In genomic region chr2:95276888-95277245, GRCh38 we compare ENCODE assay signal across 26 cellular contexts. TPM values are rescaled to one million over a fixed set of nuclear protein-coding genes. Genes with fewer than 3 reads are reported as not detected.
A peak's percentile ranks its signal among the peaks of the same experiment; 100 is the strongest.
DNase-seq lines count a peak whose midpoint lies in the region; FAIRE-seq and TF ChIP-seq lines count a peak whose summit lies in the region.
"Had no signal": no experiment of that assay in that cellular context is flagged by ENCODE, and none has a peak within 500 bp of the region (broad histone marks: within the 10 kb centered on the region; RNA-seq: fewer than 3 reads in every experiment).

No MANE protein-coding gene starts in this region.

- WGBS in suprapubic skin: 85% methylated on average over 4 of the region's 9 CpGs

- H3K9me3 ChIP-seq in kidney (ENCODE audit: control insufficient read depth in 1 of 2, low read length in 2 of 2): no peaks in the 10 kb centered on the region
- no peaks in the 10 kb centered on the region for H3K9me3 ChIP-seq in suprapubic skin
- H3K9me3 ChIP-seq in ascending aorta: no peaks in the 10 kb centered on the region
- H3K9me3 ChIP-seq: left lung had no signal

- H3K27me3 Mint-ChIP-seq in MCF 10A (ENCODE audit: insufficient read depth, unreplicated experiment): no peaks in the 10 kb centered on the region
- H3K27me3 Mint-ChIP-seq: activated naive CD8-positive, alpha-beta T cell; CD4-positive, CD25-positive, alpha-beta regulatory T cell had no signal

- CTCF ChIA-PET in MCF 10A (lab: Yijun Ruan, JAX): interaction anchor here (0.6 to 3.0 kb wide), 17 partner anchors 10 to 253 kb away, joined by 3 to 48 read pairs (median 5); no protein-coding TSS in a partner anchor

- H3K9ac ChIP-seq in kidney (ENCODE audit: low read length in 2 of 2): no peak overlapping the region

- peak overlapping the region in 1 of 2 donors; percentile 89 for H3K27ac ChIP-seq in kidney (ENCODE audit: low read depth in 2 of 2, low read length in 2 of 2)
- peak overlapping the region; percentile 90 for H3K27ac ChIP-seq in suprapubic skin
- H3K27ac ChIP-seq in ascending aorta: no peak overlapping the region
- H3K27ac ChIP-seq: left lung had no signal

- TF ChIP-seq CTCF in LNCaP clone FGC (IDR thresholded peaks at IDR 0.05; ENCODE audit: control insufficient read depth, extremely low read depth, insufficient read depth) (no peak), MCF 10A (IDR thresholded peaks at IDR 0.05; ENCODE audit: unreplicated experiment) (no peak), kidney (IDR thresholded peaks at IDR 0.05; ENCODE audit: borderline replicate concordance, extremely low read depth, insufficient read depth) (no peak), suprapubic skin (IDR thresholded peaks at IDR 0.05) (no peak), ascending aorta (IDR thresholded peaks at IDR 0.05) (no peak)

- H3K9me3 Mint-ChIP-seq in MCF 10A (ENCODE audit: unreplicated experiment): no peaks in the 10 kb centered on the region
- H3K9me3 Mint-ChIP-seq: activated T-helper 1 cell treated with anti-CD3 and anti-CD28 coated beads, Interleukin-12 subunit alpha, Interleukin-12 subunit beta, Interleukin-2, Interleukin-4 antibody, amounts not matched to agents 30 ng/mL and 10 ng/mL and 1 ng/mL, durations not matched to agents 14 hours and 24 hours and 36 hours; CD4-positive, CD25-positive, alpha-beta regulatory T cell; nephron progenitor cell; stimulated activated effector memory CD8-positive, alpha-beta T cell treated with anti-CD3 and anti-CD28 coated beads, Interleukin-12 subunit alpha, Interleukin-12 subunit beta, amount 100 ng/mL, for 72 hours had no signal

- no peaks in the 10 kb centered on the region for H3K36me3 Mint-ChIP-seq in MCF 10A (ENCODE audit: insufficient read depth, unreplicated experiment)
- H3K36me3 Mint-ChIP-seq: activated naive CD8-positive, alpha-beta T cell; CD4-positive, CD25-positive, alpha-beta regulatory T cell; immature natural killer cell; stimulated activated effector memory CD8-positive, alpha-beta T cell treated with anti-CD3 and anti-CD28 coated beads, Interleukin-12 subunit alpha, Interleukin-12 subunit beta, amount 100 ng/mL, for 72 hours had no signal

- no peak overlapping the region for H3K27ac Mint-ChIP-seq in MCF 10A (ENCODE audit: low read depth, unreplicated experiment)
- H3K27ac Mint-ChIP-seq: activated naive CD8-positive, alpha-beta T cell; activated T-helper 1 cell treated with anti-CD3 and anti-CD28 coated beads, Interleukin-12 subunit alpha, Interleukin-12 subunit beta, Interleukin-2, Interleukin-4 antibody, amounts not matched to agents 30 ng/mL and 10 ng/mL and 1 ng/mL, durations not matched to agents 14 hours and 24 hours and 36 hours; CD4-positive, CD25-positive, alpha-beta regulatory T cell; immature natural killer cell; nephron progenitor cell; stimulated activated effector memory CD8-positive, alpha-beta T cell treated with anti-CD3 and anti-CD28 coated beads, Interleukin-12 subunit alpha, Interleukin-12 subunit beta, amount 100 ng/mL, for 72 hours had no signal

- H3K36me3 ChIP-seq in kidney (ENCODE audit: control insufficient read depth in 1 of 2, insufficient read depth in 2 of 2, low read length in 2 of 2) (peaks cover 0 to 8% of the 10 kb centered on the region in 2 donors), suprapubic skin (peaks cover 8% of the 10 kb centered on the region), ascending aorta (no peaks in the 10 kb centered on the region)
- H3K36me3 ChIP-seq: left lung had no signal

- BruUV-seq in MCF 10A (replicated peaks; lab: Mats Ljungman, UMichigan): no TSS peak

- peak overlapping the region; percentile 84 for H3K4me3 ChIP-seq in LNCaP clone FGC (ENCODE audit: low read depth, low read length)
- peak overlapping the region in 1 of 2 donors; percentile 61 for H3K4me3 ChIP-seq in kidney (ENCODE audit: low read length in 2 of 2)
- peak overlapping the region; percentile 48 for H3K4me3 ChIP-seq in suprapubic skin
- no peak overlapping the region for H3K4me3 ChIP-seq in ascending aorta
- H3K4me3 ChIP-seq: left lung had no signal

- POLR2A ChIA-PET in MCF 10A (lab: Yijun Ruan, JAX): interaction anchor here (0.6 to 2.1 kb wide), 8 partner anchors 10 to 125 kb away, joined by 3 to 20 read pairs (median 4); no protein-coding TSS in a partner anchor

- H3K4me1 Mint-ChIP-seq in MCF 10A (ENCODE audit: insufficient read depth, unreplicated experiment): peaks cover 31% of the 10 kb centered on the region
- H3K4me1 Mint-ChIP-seq: CD4-positive, CD25-positive, alpha-beta regulatory T cell; immature natural killer cell; nephron progenitor cell; stimulated activated effector memory CD8-positive, alpha-beta T cell treated with anti-CD3 and anti-CD28 coated beads, Interleukin-12 subunit alpha, Interleukin-12 subunit beta, amount 100 ng/mL, for 72 hours had no signal

- H3K4me3 Mint-ChIP-seq in MCF 10A (ENCODE audit: unreplicated experiment): peak overlapping the region; percentile 39
- H3K4me3 Mint-ChIP-seq: activated naive CD8-positive, alpha-beta T cell; activated T-helper 1 cell treated with anti-CD3 and anti-CD28 coated beads, Interleukin-12 subunit alpha, Interleukin-12 subunit beta, Interleukin-2, Interleukin-4 antibody, amounts not matched to agents 30 ng/mL and 10 ng/mL and 1 ng/mL, durations not matched to agents 14 hours and 24 hours and 36 hours; CD4-positive, CD25-positive, alpha-beta regulatory T cell; immature natural killer cell; nephron progenitor cell; stimulated activated effector memory CD8-positive, alpha-beta T cell treated with anti-CD3 and anti-CD28 coated beads, Interleukin-12 subunit alpha, Interleukin-12 subunit beta, amount 100 ng/mL, for 72 hours had no signal

- no peak for FAIRE-seq in kidney (lab: Jason Lieb, UNC)
- no peak for FAIRE-seq in GM12892 (lab: Jason Lieb, UNC)
- FAIRE-seq: urothelium cell line had no signal

- no peak for TF ChIP-seq POLR2A in suprapubic skin (IDR thresholded peaks at IDR 0.05)
- TF ChIP-seq POLR2A in GM12892 (IDR thresholded peaks at IDR 0.05; ENCODE audit: low read depth, low read length): no peak

- DNase-seq in LNCaP clone FGC (ENCODE audit: low read depth) (no peak), MCF 10A (ENCODE audit: unreplicated experiment) (no peak), kidney (peak; percentile 57), suprapubic skin (ENCODE audit: low spot score in 2 of 2) (peak; percentile 48 to 72), cerebellar nuclear complex (lab: John Stamatoyannopoulos, UW) (no peak), GM12892 (ENCODE audit: insufficient read length) (no peak), ascending aorta (ENCODE audit: low spot score in 2 of 2) (no peak)
- DNase-seq: activated CD4-positive, alpha-beta T cell treated with anti-CD3 and anti-CD28 coated beads, Interleukin-2, amount 50 U/mL, for 48 hours; activated CD8-positive, alpha-beta memory T cell treated with anti-CD3 and anti-CD28 coated beads, Interleukin-2, amount 50 U/mL, for 4 hours; anterior cingulate cortex; CD4-positive, CD25-positive, alpha-beta regulatory T cell; DND-41; hypothalamus; immature natural killer cell; Kasumi-1; NCI-H1048; NCI-H187; NCI-H524 treated with DMSO at 0.1 percent for 48 hours; stimulated activated CD4-positive, alpha-beta T cell treated with anti-CD3 and anti-CD28 coated beads, Interleukin-4, amount 100 ng/mL, for 24 hours had no signal

- H3K4me1 ChIP-seq in kidney (ENCODE audit: control insufficient read depth in 1 of 2, insufficient read depth in 1 of 2, low read depth in 1 of 2, low read length in 2 of 2) (peaks cover 0 to 17% of the 10 kb centered on the region in 2 donors), suprapubic skin (peaks cover 56% of the 10 kb centered on the region), ascending aorta (no peaks in the 10 kb centered on the region)
- H3K4me1 ChIP-seq: left lung had no signal

- H3K27me3 ChIP-seq in suprapubic skin (no peaks in the 10 kb centered on the region), ascending aorta (no peaks in the 10 kb centered on the region)
- H3K27me3 ChIP-seq: left lung had no signal

- no peak for TF ChIP-seq EP300 in suprapubic skin (IDR thresholded peaks at IDR 0.05)

- intact Hi-C loops in MCF 10A (cut with micrococcal nuclease) (loop anchor here (1.0 kb wide), 1 partner anchor 38 kb away; no protein-coding TSS in a partner anchor), kidney (cut with DNase I) (no loop called here), ascending aorta (cut with DNase I) (no loop called here)

RNA-seq across cellular contexts. Expression of gene PROM2, which starts 2.6 kb away (rescaled TPM):
- total RNA-seq in MCF 10A (2022) (2.6 and 2.8 TPM in 2 replicates), kidney (65.6 TPM), suprapubic skin (100 to 1,000 TPM in 2 of 4 donors, 10 to 100 TPM in 2; 96.8 to 166 (median 131) TPM), ascending aorta (not detected)
- 55.6 TPM for polyA plus RNA-seq in kidney (ENCODE audit: insufficient read depth, low read depth, low replicate concordance)
- polyA plus RNA-seq in GM12892 (2012; ENCODE audit: missing spikeins): 0.08 TPM
- total RNA-seq: SK-MEL-5 had no signal
- polyA plus RNA-seq: CD4-positive, CD25-positive, alpha-beta regulatory T cell; immature natural killer cell had no signal

RNA-seq across cellular contexts. Expression of gene KCNIP3, which starts 20.3 kb away (rescaled TPM):
- 9.5 and 15.6 TPM in 2 replicates for total RNA-seq in MCF 10A (2022)
- total RNA-seq in kidney: 27.6 TPM
- polyA plus RNA-seq in kidney (ENCODE audit: insufficient read depth, low read depth, low replicate concordance): 14.8 TPM
- total RNA-seq in suprapubic skin: 10 to 100 TPM in 3 of 4 donors, 1 to 10 TPM in 1; 7.1 to 21.6 (median 13.6) TPM
- not detected for polyA plus RNA-seq in GM12892 (2012; ENCODE audit: missing spikeins)
- total RNA-seq in ascending aorta: 5.2 TPM
- total RNA-seq: activated T-helper 1 cell treated with anti-CD3 and anti-CD28 coated beads, Interleukin-12 subunit alpha, Interleukin-12 subunit beta, Interleukin-2, Interleukin-4 antibody, amounts not matched to agents 30 ng/mL and 10 ng/mL and 1 ng/mL, durations not matched to agents 14 hours and 24 hours and 36 hours; CD4-positive, CD25-positive, alpha-beta regulatory T cell had no signal
- polyA plus RNA-seq: CD4-positive, CD25-positive, alpha-beta regulatory T cell; immature natural killer cell had no signal

Comparison
In these comparisons a context has a peak if more than half of its experiments do, and no peak if none do; other contexts are left out.
1. DNase-seq: peak in kidney (single experiment) and suprapubic skin (2 of 2); none in LNCaP clone FGC (single experiment), MCF 10A (single experiment), cerebellar nuclear complex (0 of 2), GM12892 (single experiment) and ascending aorta (0 of 2).
2. H3K4me3 ChIP-seq: peak in LNCaP clone FGC (single experiment) and suprapubic skin (single experiment); none in ascending aorta (0 of 2).
3. RNA of gene PROM2, which starts 2.6 kb away (total RNA-seq): 96.8 to 166 TPM in suprapubic skin and 65.6 TPM in kidney (single experiment); 2.6 to 2.8 TPM in MCF 10A and not detected in ascending aorta (single experiment); every median in the first group is over 10 times any median in the second.